In genomic region chr11:111978028-111978771, GRCh38 we compare ENCODE assay signal across 8 cellular contexts. TPM values are rescaled to one million over a fixed set of nuclear protein-coding genes. Genes with fewer than 3 reads are reported as not detected.
A peak's percentile ranks its signal among the peaks of the same experiment; 100 is the strongest.
DNase-seq lines count a peak whose midpoint lies in the region; ATAC-seq and TF ChIP-seq lines count a peak whose summit lies in the region.

No MANE protein-coding gene starts in this region.

- no peak overlapping the region for H3K27ac ChIP-seq in neural cell (ENCODE audit: low read length)

- H3K27ac Mint-ChIP-seq in activated T-cell treated with anti-CD3 and anti-CD28 coated beads, Interleukin-2, amount 50 U/mL, for 24 hours, result no peak overlapping the region
- H3K27ac Mint-ChIP-seq in activated T-helper 17 cell treated with anti-CD3 and anti-CD28 coated beads, Interleukin-2, amount 50 U/mL, for 72 hours, result no peak overlapping the region

- H2AFZ ChIP-seq in neural cell (ENCODE audit: low read depth, low read length), result no peak overlapping the region

- peak overlapping the region; percentile 68 for H3K4me3 ChIP-seq in neural cell (ENCODE audit: low read length)

- DNase-seq in activated T-cell treated with anti-CD3 and anti-CD28 coated beads, Interleukin-2, amount 50 U/mL, for 24 hours, result no peak
- DNase-seq in activated T-cell treated with anti-CD3 and anti-CD28 coated beads for 4 hours (no peak), foreskin melanocyte (peak; percentile 69)

- no peaks in the 10 kb centered on the region for H3K9me2 ChIP-seq in neural cell (ENCODE audit: insufficient read depth, low read length)

- no peaks in the 10 kb centered on the region for H3K36me3 ChIP-seq in neural cell (ENCODE audit: insufficient read depth, low read length)

- H3K79me2 ChIP-seq in neural cell (replicated peaks; ENCODE audit: insufficient read depth, low read length), result no peaks in the 10 kb centered on the region

- H3K9me3 Mint-ChIP-seq in activated T-cell treated with anti-CD3 and anti-CD28 coated beads, Interleukin-2, amount 50 U/mL, for 24 hours, result no peaks in the 10 kb centered on the region
- no peaks in the 10 kb centered on the region for H3K9me3 Mint-ChIP-seq in activated T-helper 17 cell treated with anti-CD3 and anti-CD28 coated beads, Interleukin-2, amount 50 U/mL, for 72 hours

- peaks cover 37% of the 10 kb centered on the region for H3K27me3 Mint-ChIP-seq in activated T-cell treated with anti-CD3 and anti-CD28 coated beads, Interleukin-2, amount 50 U/mL, for 24 hours
- peaks cover 9% of the 10 kb centered on the region for H3K27me3 Mint-ChIP-seq in activated T-helper 17 cell treated with anti-CD3 and anti-CD28 coated beads, Interleukin-2, amount 50 U/mL, for 72 hours

- no peak for ATAC-seq in activated T-helper 17 cell treated with anti-CD3 and anti-CD28 coated beads, Interleukin-2, amount 50 U/mL, for 72 hours (replicated peaks)
- ATAC-seq in HG02571 (IDR thresholded peaks at IDR 0.05; ENCODE audit: unreplicated experiment) (no peak), HG02678 (IDR thresholded peaks at IDR 0.05; ENCODE audit: unreplicated experiment) (no peak), HG03175 (IDR thresholded peaks at IDR 0.05; ENCODE audit: unreplicated experiment) (no peak)

- TF ChIP-seq CTCF in neural cell (IDR thresholded peaks at IDR 0.05; ENCODE audit: poor library complexity, severe bottlenecking), result peak; percentile 24

- TF ChIP-seq RAD21 in neural cell (conservative IDR thresholded peaks at IDR 0.05), result no peak

- H3K36me3 Mint-ChIP-seq in activated T-cell treated with anti-CD3 and anti-CD28 coated beads, Interleukin-2, amount 50 U/mL, for 24 hours (ENCODE audit: low read depth), result no peaks in the 10 kb centered on the region
- peaks cover 11% of the 10 kb centered on the region for H3K36me3 Mint-ChIP-seq in activated T-helper 17 cell treated with anti-CD3 and anti-CD28 coated beads, Interleukin-2, amount 50 U/mL, for 72 hours (ENCODE audit: low read depth)

- TF ChIP-seq EP300 in neural cell (conservative IDR thresholded peaks at IDR 0.05; ENCODE audit: poor library complexity, severe bottlenecking), result no peak

- H3K4me3 Mint-ChIP-seq in activated T-cell treated with anti-CD3 and anti-CD28 coated beads, Interleukin-2, amount 50 U/mL, for 24 hours, result peak overlapping the region; percentile 73
- H3K4me3 Mint-ChIP-seq in activated T-helper 17 cell treated with anti-CD3 and anti-CD28 coated beads, Interleukin-2, amount 50 U/mL, for 72 hours, result peak overlapping the region; percentile 56

- peaks cover 17% of the 10 kb centered on the region for H3K4me1 Mint-ChIP-seq in activated T-cell treated with anti-CD3 and anti-CD28 coated beads, Interleukin-2, amount 50 U/mL, for 24 hours (ENCODE audit: low read depth)
- no peaks in the 10 kb centered on the region for H3K4me1 Mint-ChIP-seq in activated T-helper 17 cell treated with anti-CD3 and anti-CD28 coated beads, Interleukin-2, amount 50 U/mL, for 72 hours

- H3K27me3 ChIP-seq in neural cell (ENCODE audit: insufficient read depth, low read depth, low read length), result peaks cover 4% of the 10 kb centered on the region

- H3K4me2 ChIP-seq in neural cell (ENCODE audit: low read length), result peak overlapping the region; percentile 69

- H3K9me3 ChIP-seq in neural cell (ENCODE audit: low read length), result no peaks in the 10 kb centered on the region

- no peaks in the 10 kb centered on the region for H4K20me1 ChIP-seq in neural cell (ENCODE audit: insufficient read depth)

- peak overlapping the region; percentile 63 for H3K9ac ChIP-seq in neural cell (ENCODE audit: low read length)

- H3F3A ChIP-seq in neural cell (ENCODE audit: insufficient read depth, low read length, poor library complexity, severe bottlenecking), result no peaks in the 10 kb centered on the region

TF ChIP-seq in neural cell, 6 proteins besides CTCF, POLR2A, EP300 and RAD21:
- TF ChIP-seq SMC3 (conservative IDR thresholded peaks at IDR 0.05; ENCODE audit: poor library complexity) (peak; percentile 22), TAF1 (IDR thresholded peaks at IDR 0.05; ENCODE audit: low read depth) (no peak), REST (IDR thresholded peaks at IDR 0.05; ENCODE audit: borderline replicate concordance) (no peak), POLR2AphosphoS5 (IDR thresholded peaks at IDR 0.05) (peak; percentile 12), MXI1 (conservative IDR thresholded peaks at IDR 0.05; ENCODE audit: poor library complexity, severe bottlenecking) (no peak), EZH2 (IDR thresholded peaks at IDR 0.05; ENCODE audit: borderline replicate concordance, insufficient read depth, low read length, poor library complexity, severe bottlenecking) (no peak)

RNA-seq across cellular contexts. Expression of gene DIXDC1, which starts 41.1 kb away (rescaled TPM):
- total RNA-seq in activated T-helper 17 cell treated with anti-CD3 and anti-CD28 coated beads, Interleukin-2, amount 50 U/mL, for 72 hours, result 10 to 100 TPM; 11.3 to 27.4 TPM
- polyA plus RNA-seq in neural cell, result 54.6 and 59.9 TPM in 2 replicates
- polyA minus RNA-seq in neural cell, result 81.8 and 89.1 TPM in 2 replicates

RNA-seq across cellular contexts. Expression of gene DLAT, which starts 47.0 kb away (rescaled TPM):
- 10 to 100 TPM; 27.4 to 49.1 TPM for total RNA-seq in activated T-helper 17 cell treated with anti-CD3 and anti-CD28 coated beads, Interleukin-2, amount 50 U/mL, for 72 hours
- polyA plus RNA-seq in neural cell, result 38.3 and 41.1 TPM in 2 replicates
- polyA minus RNA-seq in neural cell, result 61.4 and 64.3 TPM in 2 replicates

RNA-seq across cellular contexts. Expression of gene C11orf52, which starts 59.5 kb away (rescaled TPM):
- not detected for total RNA-seq in activated T-helper 17 cell treated with anti-CD3 and anti-CD28 coated beads, Interleukin-2, amount 50 U/mL, for 72 hours
- polyA plus RNA-seq in neural cell, result not detected in 2 replicates
- polyA minus RNA-seq in neural cell, result not detected in 2 replicates
